ENCODE assay signal across 9 cellular contexts in the genomic region with DNA sequence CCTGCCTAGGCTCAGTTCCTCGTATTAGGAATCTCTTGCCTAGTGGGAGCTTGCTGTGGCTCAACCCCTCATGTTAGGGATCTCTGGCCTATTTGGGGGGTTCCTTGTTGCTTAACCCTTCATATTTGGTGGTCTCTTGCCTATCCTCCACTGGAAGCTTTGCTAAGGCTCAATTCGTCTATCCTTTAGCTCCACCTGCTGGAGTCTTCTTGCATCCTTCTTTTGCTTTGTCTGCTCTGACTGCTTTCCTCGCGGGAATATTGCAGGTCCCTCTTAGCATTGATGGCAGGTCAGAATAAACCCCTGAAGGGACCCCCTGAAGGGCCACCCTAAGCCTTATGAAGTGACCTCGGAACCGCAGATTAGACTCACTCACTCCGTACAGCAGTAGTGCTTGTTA.
DNase-seq lines count a peak whose midpoint lies in the region; ATAC-seq, FAIRE-seq and TF ChIP-seq lines count a peak whose summit lies in the region.
"Had no signal": no experiment of that assay in that cellular context is flagged by ENCODE, and none has a peak within 500 bp of the region (broad histone marks: within the 10 kb centered on the region; RNA-seq: fewer than 3 reads in every experiment).

No MANE protein-coding gene starts in this region.

- ATAC-seq in activated T-helper 17 cell treated with anti-CD3 and anti-CD28 coated beads, Interleukin-2, amount 50 U/mL, for 72 hours (replicated peaks) = no peak
- no peak for ATAC-seq in psoas muscle
- ATAC-seq in HG03342 (IDR thresholded peaks at IDR 0.05; ENCODE audit: unreplicated experiment) = no peak

- H3K9me3 ChIP-seq in psoas muscle = peaks cover 2% of the 10 kb centered on the region

- DNase-seq in D721Med (ENCODE audit: insufficient read length, low spot score) (peak; percentile 29), SW480 (ENCODE audit: low spot score) (peak; percentile 21), kidney epithelial cell (ENCODE audit: low read depth) (no peak), psoas muscle (no peak)
- DNase-seq in stimulated activated CD4-positive, alpha-beta T cell treated with anti-CD3 and anti-CD28 coated beads, Interleukin-1b, Interleukin-23, amount 100 ng/mL, for 48 hours = no peak

- H3K27me3 Mint-ChIP-seq in activated T-helper 17 cell treated with anti-CD3 and anti-CD28 coated beads, Interleukin-2, amount 50 U/mL, for 72 hours = no peaks in the 10 kb centered on the region
- H3K27me3 Mint-ChIP-seq: central memory CD8-positive, alpha-beta T cell had no signal

- no peak overlapping the region for H3K4me3 ChIP-seq in kidney epithelial cell (ENCODE audit: low read depth, low read length)
- no peak overlapping the region for H3K4me3 ChIP-seq in psoas muscle

- peak; percentile 70 for TF ChIP-seq RAD21 in Ishikawa (IDR thresholded peaks at IDR 0.05; ENCODE audit: low read depth)

- no peak overlapping the region for H3K27ac ChIP-seq in psoas muscle

- H3K9me3 Mint-ChIP-seq in activated T-helper 17 cell treated with anti-CD3 and anti-CD28 coated beads, Interleukin-2, amount 50 U/mL, for 72 hours = peaks cover 28% of the 10 kb centered on the region

- H3K36me3 Mint-ChIP-seq in activated T-helper 17 cell treated with anti-CD3 and anti-CD28 coated beads, Interleukin-2, amount 50 U/mL, for 72 hours (ENCODE audit: low read depth) = no peaks in the 10 kb centered on the region

- no peak for FAIRE-seq in D721Med (lab: Jason Lieb, UNC)

- no peaks in the 10 kb centered on the region for H3K27me3 ChIP-seq in kidney epithelial cell (ENCODE audit: control insufficient read depth, insufficient read depth, low read length)
- H3K27me3 ChIP-seq in psoas muscle (ENCODE audit: insufficient read depth in 3 of 3, low read length in 2 of 3) = no peaks in the 10 kb centered on the region

- H3K27ac Mint-ChIP-seq in activated T-helper 17 cell treated with anti-CD3 and anti-CD28 coated beads, Interleukin-2, amount 50 U/mL, for 72 hours = no peak overlapping the region

- no peaks in the 10 kb centered on the region for H3K4me1 Mint-ChIP-seq in activated T-helper 17 cell treated with anti-CD3 and anti-CD28 coated beads, Interleukin-2, amount 50 U/mL, for 72 hours
- H3K4me1 Mint-ChIP-seq: central memory CD8-positive, alpha-beta T cell had no signal

- no peak for TF ChIP-seq EP300 in Ishikawa (IDR thresholded peaks at IDR 0.05; ENCODE audit: borderline replicate concordance)

- intact Hi-C loops in psoas muscle (cut with DNase I) = no loop called here

- 61 to 67% (median 66%) methylated on average over 7 of the region's 7 CpGs for WGBS in psoas muscle, 3 donors

- H3K36me3 ChIP-seq in kidney epithelial cell (ENCODE audit: control insufficient read depth, insufficient read depth, low read length) (no peaks in the 10 kb centered on the region), psoas muscle (ENCODE audit: insufficient read depth in 1 of 2, low read depth in 1 of 2) (no peaks in the 10 kb centered on the region)

- TF ChIP-seq CTCF in D721Med (IDR thresholded peaks at IDR 0.05; ENCODE audit: insufficient read depth, missing control alignments) (peak; percentile 68), kidney epithelial cell (IDR thresholded peaks at IDR 0.05; ENCODE audit: insufficient read depth, low read length, poor library complexity, severe bottlenecking) (peak; percentile 30), psoas muscle (IDR thresholded peaks at IDR 0.05) (no peak)

- H3K4me1 ChIP-seq in psoas muscle = no peaks in the 10 kb centered on the region

- no peak overlapping the region for H3K4me3 Mint-ChIP-seq in activated T-helper 17 cell treated with anti-CD3 and anti-CD28 coated beads, Interleukin-2, amount 50 U/mL, for 72 hours
- H3K4me3 Mint-ChIP-seq: central memory CD8-positive, alpha-beta T cell had no signal

TF ChIP-seq in Ishikawa, 13 proteins besides CTCF, POLR2A, EP300 and RAD21:
- no peak for TF ChIP-seq FOXM1 (IDR thresholded peaks at IDR 0.05; ENCODE audit: borderline replicate concordance, low read depth)
- no peak for TF ChIP-seq YY1 (IDR thresholded peaks at IDR 0.05; ENCODE audit: low read depth)
- no peak for TF ChIP-seq CEBPB (IDR thresholded peaks at IDR 0.05)
- TF ChIP-seq ZBTB7A (IDR thresholded peaks at IDR 0.05; ENCODE audit: low read depth) = no peak
- TF ChIP-seq CREB1 (IDR thresholded peaks at IDR 0.05; ENCODE audit: low read depth) = no peak
- no peak for TF ChIP-seq USF1 (IDR thresholded peaks at IDR 0.05)
- TF ChIP-seq EGR1 (IDR thresholded peaks at IDR 0.05) = no peak
- TF ChIP-seq MAX (IDR thresholded peaks at IDR 0.05) = no peak
- no peak for TF ChIP-seq TEAD4 (IDR thresholded peaks at IDR 0.05)
- no peak for TF ChIP-seq TCF12 (IDR thresholded peaks at IDR 0.05; ENCODE audit: low read depth)
- TF ChIP-seq, protein P1, sequence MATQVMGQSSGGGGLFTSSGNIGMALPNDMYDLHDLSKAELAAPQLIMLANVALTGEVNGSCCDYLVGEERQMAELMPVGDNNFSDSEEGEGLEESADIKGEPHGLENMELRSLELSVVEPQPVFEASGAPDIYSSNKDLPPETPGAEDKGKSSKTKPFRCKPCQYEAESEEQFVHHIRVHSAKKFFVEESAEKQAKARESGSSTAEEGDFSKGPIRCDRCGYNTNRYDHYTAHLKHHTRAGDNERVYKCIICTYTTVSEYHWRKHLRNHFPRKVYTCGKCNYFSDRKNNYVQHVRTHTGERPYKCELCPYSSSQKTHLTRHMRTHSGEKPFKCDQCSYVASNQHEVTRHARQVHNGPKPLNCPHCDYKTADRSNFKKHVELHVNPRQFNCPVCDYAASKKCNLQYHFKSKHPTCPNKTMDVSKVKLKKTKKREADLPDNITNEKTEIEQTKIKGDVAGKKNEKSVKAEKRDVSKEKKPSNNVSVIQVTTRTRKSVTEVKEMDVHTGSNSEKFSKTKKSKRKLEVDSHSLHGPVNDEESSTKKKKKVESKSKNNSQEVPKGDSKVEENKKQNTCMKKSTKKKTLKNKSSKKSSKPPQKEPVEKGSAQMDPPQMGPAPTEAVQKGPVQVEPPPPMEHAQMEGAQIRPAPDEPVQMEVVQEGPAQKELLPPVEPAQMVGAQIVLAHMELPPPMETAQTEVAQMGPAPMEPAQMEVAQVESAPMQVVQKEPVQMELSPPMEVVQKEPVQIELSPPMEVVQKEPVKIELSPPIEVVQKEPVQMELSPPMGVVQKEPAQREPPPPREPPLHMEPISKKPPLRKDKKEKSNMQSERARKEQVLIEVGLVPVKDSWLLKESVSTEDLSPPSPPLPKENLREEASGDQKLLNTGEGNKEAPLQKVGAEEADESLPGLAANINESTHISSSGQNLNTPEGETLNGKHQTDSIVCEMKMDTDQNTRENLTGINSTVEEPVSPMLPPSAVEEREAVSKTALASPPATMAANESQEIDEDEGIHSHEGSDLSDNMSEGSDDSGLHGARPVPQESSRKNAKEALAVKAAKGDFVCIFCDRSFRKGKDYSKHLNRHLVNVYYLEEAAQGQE (IDR thresholded peaks at IDR 0.05; ENCODE audit: low read depth) = no peak
- no peak for TF ChIP-seq NFIC (IDR thresholded peaks at IDR 0.05)

Comparison
In these comparisons a context has a peak if more than half of its experiments do, and no peak if none do; other contexts are left out.
1. DNase-seq: peak in D721Med (single experiment) and SW480 (single experiment); none in kidney epithelial cell (single experiment), stimulated activated CD4-positive, alpha-beta T cell treated with anti-CD3 and anti-CD28 coated beads, Interleukin-1b, Interleukin-23, amount 100 ng/mL, for 48 hours (single experiment) and psoas muscle (0 of 2).